In genomic region chr19:15550847-15551182, GRCh38 we compare ENCODE assay signal across 11 cellular contexts. TPM values are rescaled to one million over a fixed set of nuclear protein-coding genes. Genes with fewer than 3 reads are reported as not detected.
A peak's percentile ranks its signal among the peaks of the same experiment; 100 is the strongest.
DNase-seq lines count a peak whose midpoint lies in the region; ATAC-seq and TF ChIP-seq lines count a peak whose summit lies in the region.
"Had no signal": no experiment of that assay in that cellular context is flagged by ENCODE, and none has a peak within 500 bp of the region (broad histone marks: within the 10 kb centered on the region; RNA-seq: fewer than 3 reads in every experiment).

No MANE protein-coding gene starts in this region.

- peak overlapping the region; percentile 70 for H3K4me3 Mint-ChIP-seq in activated CD4-positive, alpha-beta T cell treated with anti-CD3 and anti-CD28 coated beads for 36 hours
- H3K4me3 Mint-ChIP-seq in stimulated activated memory B cell treated with anti-CD40 and anti-IgM and Interleukin-4, amounts not matched to agents 10 μg/mL and 1 μg/mL and 100 μg/mL, for 72 hours, result peak overlapping the region; percentile 68

- intact Hi-C loops in activated CD4-positive, alpha-beta T cell treated with anti-CD3 and anti-CD28 coated beads for 36 hours (cut with DNase I, micrococcal nuclease), result loop anchor here (1.0 to 2.0 kb wide), 4 partner anchors 36 to 172 kb away; partner anchors contain the start of gene AKAP8 (in 1 of the 2)

- no peak for TF ChIP-seq CTCF in Peyer's patch (IDR thresholded peaks at IDR 0.05)

- no peak for TF ChIP-seq POLR2A in Peyer's patch (IDR thresholded peaks at IDR 0.05)

- POLR2A ChIA-PET in activated CD4-positive, alpha-beta T cell treated with anti-CD3 and anti-CD28 coated beads for 36 hours (lab: Charles Lee), result interaction anchor here (0.8 to 1.5 kb wide), 2 partner anchors 132 to 221 kb away, joined by 3 to 5 read pairs; partner anchors contain the start of gene AKAP8L

- H3K9me3 ChIP-seq in Peyer's patch, result no peaks in the 10 kb centered on the region
- no peaks in the 10 kb centered on the region for H3K9me3 ChIP-seq in effector memory CD4-positive, alpha-beta T cell (ENCODE audit: control insufficient read depth, low read length)
- H3K9me3 ChIP-seq: thyroid gland had no signal

- H3K27ac Mint-ChIP-seq in activated CD4-positive, alpha-beta T cell treated with anti-CD3 and anti-CD28 coated beads for 36 hours, result no peak overlapping the region
- no peak overlapping the region for H3K27ac Mint-ChIP-seq in stimulated activated memory B cell treated with anti-CD40 and anti-IgM and Interleukin-4, amounts not matched to agents 10 μg/mL and 1 μg/mL and 100 μg/mL, for 72 hours

- H3K4me1 ChIP-seq in Peyer's patch, result peaks cover 0 to 11% (median 0%) of the 10 kb centered on the region in 4 donors
- peaks cover 12% of the 10 kb centered on the region for H3K4me1 ChIP-seq in effector memory CD4-positive, alpha-beta T cell (ENCODE audit: control insufficient read depth, insufficient read depth, low read length, poor library complexity, severe bottlenecking)

- H3K27ac ChIP-seq in Peyer's patch, result peak overlapping the region in 3 of 4 donors; percentile 4 to 40 (median 37)
- H3K27ac ChIP-seq in effector memory CD4-positive, alpha-beta T cell (ENCODE audit: insufficient read depth, low read length, poor library complexity, severe bottlenecking), result peak overlapping the region; percentile 49
- H3K27ac ChIP-seq: C4-2B, thyroid gland had no signal

- peaks cover 20% of the 10 kb centered on the region for H3K4me1 Mint-ChIP-seq in activated CD4-positive, alpha-beta T cell treated with anti-CD3 and anti-CD28 coated beads for 36 hours
- peaks cover 19% of the 10 kb centered on the region for H3K4me1 Mint-ChIP-seq in stimulated activated memory B cell treated with anti-CD40 and anti-IgM and Interleukin-4, amounts not matched to agents 10 μg/mL and 1 μg/mL and 100 μg/mL, for 72 hours

- H3K4me3 ChIP-seq in Peyer's patch, result peak overlapping the region; percentile 19 to 41 (median 37)
- H3K4me3 ChIP-seq in effector memory CD4-positive, alpha-beta T cell (ENCODE audit: insufficient read depth, low read depth, low read length, poor library complexity, severe bottlenecking), result peak overlapping the region; percentile 73
- H3K4me3 ChIP-seq: thyroid gland had no signal

- CTCF ChIA-PET in activated CD4-positive, alpha-beta T cell treated with anti-CD3 and anti-CD28 coated beads for 36 hours (lab: Charles Lee), result interaction anchor here (0.6 to 3.3 kb wide), 7 partner anchors 13 to 273 kb away, joined by 3 to 30 read pairs (median 4); partner anchors contain the start of gene AKAP8L

- DNase-seq in activated CD4-positive, alpha-beta T cell treated with anti-CD3 and anti-CD28 coated beads for 36 hours, result no peak
- no peak for DNase-seq in activated CD4-positive, alpha-beta T cell treated with anti-CD3 and anti-CD28 coated beads for 1 hour
- DNase-seq in Peyer's patch, result no peak
- no peak for DNase-seq in effector memory CD4-positive, alpha-beta T cell

- no peaks in the 10 kb centered on the region for H3K36me3 Mint-ChIP-seq in activated CD4-positive, alpha-beta T cell treated with anti-CD3 and anti-CD28 coated beads for 36 hours (ENCODE audit: low read depth)
- no peaks in the 10 kb centered on the region for H3K36me3 Mint-ChIP-seq in stimulated activated memory B cell treated with anti-CD40 and anti-IgM and Interleukin-4, amounts not matched to agents 10 μg/mL and 1 μg/mL and 100 μg/mL, for 72 hours

- ATAC-seq in activated CD4-positive, alpha-beta T cell treated with anti-CD3 and anti-CD28 coated beads for 36 hours, result peak; percentile 7
- no peak for ATAC-seq in stimulated activated memory B cell treated with anti-CD40 and anti-IgM and Interleukin-4, amounts not matched to agents 10 μg/mL and 1 μg/mL and 100 μg/mL, for 72 hours
- ATAC-seq in HG03520 (IDR thresholded peaks at IDR 0.05; ENCODE audit: unreplicated experiment) (no peak), HG02571 (IDR thresholded peaks at IDR 0.05; ENCODE audit: unreplicated experiment) (no peak), HG03135 (IDR thresholded peaks at IDR 0.05; ENCODE audit: unreplicated experiment) (no peak)

- H3K27me3 Mint-ChIP-seq in activated CD4-positive, alpha-beta T cell treated with anti-CD3 and anti-CD28 coated beads for 36 hours, result no peaks in the 10 kb centered on the region
- peaks cover 39% of the 10 kb centered on the region for H3K27me3 Mint-ChIP-seq in stimulated activated memory B cell treated with anti-CD40 and anti-IgM and Interleukin-4, amounts not matched to agents 10 μg/mL and 1 μg/mL and 100 μg/mL, for 72 hours

- no peaks in the 10 kb centered on the region for H3K36me3 ChIP-seq in Peyer's patch
- H3K36me3 ChIP-seq in effector memory CD4-positive, alpha-beta T cell (ENCODE audit: control insufficient read depth, insufficient read depth, low read length), result no peaks in the 10 kb centered on the region
- H3K36me3 ChIP-seq: thyroid gland had no signal

- no peaks in the 10 kb centered on the region for H3K9me3 Mint-ChIP-seq in activated CD4-positive, alpha-beta T cell treated with anti-CD3 and anti-CD28 coated beads for 36 hours (ENCODE audit: low read depth)
- no peaks in the 10 kb centered on the region for H3K9me3 Mint-ChIP-seq in stimulated activated memory B cell treated with anti-CD40 and anti-IgM and Interleukin-4, amounts not matched to agents 10 μg/mL and 1 μg/mL and 100 μg/mL, for 72 hours

- H3K27me3 ChIP-seq in Peyer's patch, result no peaks in the 10 kb centered on the region
- H3K27me3 ChIP-seq in effector memory CD4-positive, alpha-beta T cell (replicated peaks; ENCODE audit: control insufficient read depth, insufficient read depth, low read length, poor library complexity, severe bottlenecking), result no peaks in the 10 kb centered on the region

RNA-seq across cellular contexts. Expression of gene CYP4F22, which starts 42.5 kb away (rescaled TPM):
- under 1 TPM; 0.54 to 0.80 TPM for total RNA-seq in activated CD4-positive, alpha-beta T cell treated with anti-CD3 and anti-CD28 coated beads for 36 hours
- total RNA-seq in Peyer's patch, result not detected
- total RNA-seq: LHCN-M2 had no signal
